ENCODE assay signal across 10 cellular contexts in the genomic region with DNA sequence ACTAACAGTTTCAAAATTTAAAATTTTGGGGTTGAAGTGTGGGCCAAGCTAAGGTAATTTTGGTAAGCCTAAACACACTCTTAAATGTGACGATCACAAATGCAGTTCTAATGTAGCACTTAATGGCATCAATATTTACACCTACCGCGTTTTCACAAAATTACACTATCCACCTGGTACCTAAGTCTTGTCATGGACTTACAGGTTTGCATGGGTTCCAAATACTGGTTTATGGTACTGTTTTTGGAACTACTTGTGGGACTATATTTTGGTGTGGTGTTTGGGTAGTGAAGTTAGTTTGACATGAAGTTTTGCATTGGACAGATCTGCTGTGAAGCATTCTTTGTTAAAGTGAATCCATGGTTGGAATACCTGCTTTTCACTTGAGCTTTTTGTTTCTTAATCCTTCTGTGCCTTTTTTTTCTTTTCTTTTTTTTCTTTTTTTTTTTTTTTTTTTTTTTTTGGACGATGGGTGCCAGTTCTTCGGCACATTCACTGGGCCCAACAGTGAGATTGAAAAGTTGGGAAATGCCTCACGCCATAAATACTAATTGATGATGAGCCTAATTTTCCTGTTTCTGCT. TPM values are rescaled to one million over a fixed set of nuclear protein-coding genes. Genes with fewer than 3 reads are reported as not detected.
DNase-seq lines count a peak whose midpoint lies in the region; ATAC-seq, FAIRE-seq and TF ChIP-seq lines count a peak whose summit lies in the region.
"Had no signal": no experiment of that assay in that cellular context is flagged by ENCODE, and none has a peak within 500 bp of the region (broad histone marks: within the 10 kb centered on the region; RNA-seq: fewer than 3 reads in every experiment).

No MANE protein-coding gene starts in this region.

- intact Hi-C loops in activated CD4-positive, alpha-beta memory T cell treated with anti-CD3 and anti-CD28 coated beads for 36 hours (cut with micrococcal nuclease), result no loop called here

- H3K4me3 Mint-ChIP-seq in activated CD8-positive, alpha-beta memory T cell treated with anti-CD3 and anti-CD28 coated beads, Interleukin-2, amount 10 ng/mL, durations not matched to agents 7 days and 5 days, result peak overlapping the region; percentile 98
- H3K4me3 Mint-ChIP-seq in activated CD4-positive, alpha-beta memory T cell treated with anti-CD3 and anti-CD28 coated beads for 36 hours, result peak overlapping the region; percentile 40

- peaks cover 17% of the 10 kb centered on the region for H3K4me1 ChIP-seq in fibroblast of lung (ENCODE audit: control insufficient read depth, extremely low read depth, insufficient read depth, low read length)
- peaks cover 52% of the 10 kb centered on the region for H3K4me1 ChIP-seq in smooth muscle cell (ENCODE audit: low read depth)
- H3K4me1 ChIP-seq in small intestine (ENCODE audit: control insufficient read depth in 2 of 2, insufficient read depth in 1 of 2, low read depth in 1 of 2, low read length in 1 of 2), result peaks cover 7 to 21% of the 10 kb centered on the region in 2 donors

- H3K4me2 ChIP-seq in fibroblast of lung (ENCODE audit: extremely low read depth, insufficient read depth, low read length) (peak overlapping the region; percentile 95), smooth muscle cell (peak overlapping the region; percentile 100)

- H3K9ac ChIP-seq in fibroblast of lung (ENCODE audit: insufficient read depth, low read length) (no peak overlapping the region), smooth muscle cell (ENCODE audit: low read depth) (no peak overlapping the region)

- POLR2A ChIA-PET in activated CD4-positive, alpha-beta memory T cell treated with anti-CD3 and anti-CD28 coated beads for 36 hours (lab: Charles Lee), result interaction anchor here (1.0 to 8.1 kb wide), 5 partner anchors 8 to 159 kb away, joined by 3 to 73 read pairs (median 3); no protein-coding TSS in a partner anchor

- TF ChIP-seq CTCF in fibroblast of lung (conservative IDR thresholded peaks at IDR 0.05 in 1 of 2, IDR thresholded peaks at IDR 0.05 in 1 of 2; ENCODE audit: low read depth in 1 of 2, low read length in 2 of 2) (no peak), smooth muscle cell (IDR thresholded peaks at IDR 0.05; ENCODE audit: borderline replicate concordance, insufficient read depth, poor library complexity, severe bottlenecking) (no peak), GM13976 (IDR thresholded peaks at IDR 0.05; ENCODE audit: borderline replicate concordance, control extremely low read depth, extremely low read depth, insufficient read depth, missing control alignments) (no peak)

- H3K4me1 Mint-ChIP-seq in activated CD8-positive, alpha-beta memory T cell treated with anti-CD3 and anti-CD28 coated beads, Interleukin-2, amount 10 ng/mL, durations not matched to agents 7 days and 5 days, result peaks cover 80% of the 10 kb centered on the region
- peaks cover 71% of the 10 kb centered on the region for H3K4me1 Mint-ChIP-seq in activated CD4-positive, alpha-beta memory T cell treated with anti-CD3 and anti-CD28 coated beads for 36 hours (ENCODE audit: low read depth)

- FAIRE-seq in small intestine (lab: Jason Lieb, UNC), result no peak

- peaks cover 79% of the 10 kb centered on the region for H3F3A ChIP-seq in smooth muscle cell (ENCODE audit: low read depth)

- no peaks in the 10 kb centered on the region for H3K9me3 Mint-ChIP-seq in activated CD8-positive, alpha-beta memory T cell treated with anti-CD3 and anti-CD28 coated beads, Interleukin-2, amount 10 ng/mL, durations not matched to agents 7 days and 5 days (ENCODE audit: low read depth)
- no peaks in the 10 kb centered on the region for H3K9me3 Mint-ChIP-seq in activated CD4-positive, alpha-beta memory T cell treated with anti-CD3 and anti-CD28 coated beads for 36 hours
- H3K9me3 Mint-ChIP-seq: naive B cell had no signal

- peak overlapping the region; percentile 79 for H3K27ac Mint-ChIP-seq in activated CD8-positive, alpha-beta memory T cell treated with anti-CD3 and anti-CD28 coated beads, Interleukin-2, amount 10 ng/mL, durations not matched to agents 7 days and 5 days
- H3K27ac Mint-ChIP-seq in activated CD4-positive, alpha-beta memory T cell treated with anti-CD3 and anti-CD28 coated beads for 36 hours, result peak overlapping the region; percentile 49

- in situ Hi-C loops in GM13976 (cut with MboI; ENCODE audit: low sequenced_read_pairs, unreplicated experiment), result no loop called here

- no peaks in the 10 kb centered on the region for H3K9me3 ChIP-seq in fibroblast of lung (ENCODE audit: control insufficient read depth, insufficient read depth, low read depth, low read length)
- H3K9me3 ChIP-seq in smooth muscle cell (replicated peaks; ENCODE audit: low read depth), result no peaks in the 10 kb centered on the region
- no peaks in the 10 kb centered on the region for H3K9me3 ChIP-seq in small intestine (ENCODE audit: control insufficient read depth, low read depth)

- H3K79me2 ChIP-seq in fibroblast of lung (ENCODE audit: control insufficient read depth, insufficient read depth, low read length), result peaks cover 100% of the 10 kb centered on the region
- H3K79me2 ChIP-seq in smooth muscle cell (ENCODE audit: low read depth), result peaks cover 100% of the 10 kb centered on the region

- no peak for ATAC-seq in activated CD8-positive, alpha-beta memory T cell treated with anti-CD3 and anti-CD28 coated beads, Interleukin-2, amount 10 ng/mL, durations not matched to agents 7 days and 5 days

- H4K20me1 ChIP-seq in fibroblast of lung (ENCODE audit: control insufficient read depth, extremely low read depth, insufficient read depth, low read length) (peaks cover 33% of the 10 kb centered on the region), smooth muscle cell (ENCODE audit: low read depth) (peaks cover 100% of the 10 kb centered on the region)

- H3K4me3 ChIP-seq in fibroblast of lung (replicated peaks in 1 of 4; ENCODE audit: control extremely low read depth in 1 of 4, insufficient read depth in 1 of 4, low read depth in 3 of 4, low read length in 4 of 4) (peak overlapping the region in 2 of 4 experiments; percentile 80 to 99), smooth muscle cell (peak overlapping the region; percentile 100), small intestine (ENCODE audit: low read depth in 1 of 2, low read length in 2 of 2) (no peak overlapping the region)

- no peaks in the 10 kb centered on the region for H3K27me3 Mint-ChIP-seq in activated CD8-positive, alpha-beta memory T cell treated with anti-CD3 and anti-CD28 coated beads, Interleukin-2, amount 10 ng/mL, durations not matched to agents 7 days and 5 days
- H3K27me3 Mint-ChIP-seq in activated CD4-positive, alpha-beta memory T cell treated with anti-CD3 and anti-CD28 coated beads for 36 hours, result no peaks in the 10 kb centered on the region
- H3K27me3 Mint-ChIP-seq: naive B cell had no signal

- peak overlapping the region; percentile 52 for H3K27ac ChIP-seq in fibroblast of lung (ENCODE audit: insufficient read depth, low read length)
- H3K27ac ChIP-seq in smooth muscle cell (ENCODE audit: low read depth), result peak overlapping the region; percentile 67
- no peak overlapping the region for H3K27ac ChIP-seq in small intestine (ENCODE audit: low read depth in 1 of 2, low read length in 1 of 2)

- peaks cover 96% of the 10 kb centered on the region for H3K36me3 Mint-ChIP-seq in activated CD8-positive, alpha-beta memory T cell treated with anti-CD3 and anti-CD28 coated beads, Interleukin-2, amount 10 ng/mL, durations not matched to agents 7 days and 5 days
- peaks cover 97% of the 10 kb centered on the region for H3K36me3 Mint-ChIP-seq in activated CD4-positive, alpha-beta memory T cell treated with anti-CD3 and anti-CD28 coated beads for 36 hours

- no peaks in the 10 kb centered on the region for H3K27me3 ChIP-seq in fibroblast of lung (ENCODE audit: control insufficient read depth, insufficient read depth, low read length)
- H3K27me3 ChIP-seq in smooth muscle cell (ENCODE audit: low read depth), result no peaks in the 10 kb centered on the region
- H3K27me3 ChIP-seq in small intestine (ENCODE audit: control insufficient read depth in 2 of 2, insufficient read depth in 2 of 2, low read length in 2 of 2), result no peaks in the 10 kb centered on the region

- CTCF ChIA-PET in activated CD8-positive, alpha-beta memory T cell treated with anti-CD3 and anti-CD28 coated beads, Interleukin-2, amount 10 ng/mL, durations not matched to agents 7 days and 5 days (lab: Charles Lee), result interaction anchor here (0.8 to 5.7 kb wide), 5 partner anchors 9 to 159 kb away, joined by 3 to 27 read pairs (median 5); a partner anchor contains a TSS
- CTCF ChIA-PET in activated CD4-positive, alpha-beta memory T cell treated with anti-CD3 and anti-CD28 coated beads for 36 hours (lab: Charles Lee), result interaction anchor here (0.7 to 2.8 kb wide), 3 partner anchors 14 to 56 kb away, joined by 3 to 12 read pairs (median 4); no protein-coding TSS in a partner anchor

- H3K36me3 ChIP-seq in fibroblast of lung (ENCODE audit: control insufficient read depth, insufficient read depth, low read length) (peaks cover 39% of the 10 kb centered on the region), smooth muscle cell (ENCODE audit: low read depth) (peaks cover 59% of the 10 kb centered on the region), small intestine (ENCODE audit: control insufficient read depth in 2 of 2, insufficient read depth in 2 of 2, low read length in 2 of 2) (peaks cover 28 to 42% of the 10 kb centered on the region in 2 donors)

- H2AFZ ChIP-seq in fibroblast of lung (ENCODE audit: low read length) (no peak overlapping the region), smooth muscle cell (ENCODE audit: low read depth) (no peak overlapping the region)

- WGBS in smooth muscle cell (ENCODE audit: low lambda C conversion rate), result 93% methylated on average over 4 of the region's 6 CpGs
- WGBS in small intestine, 3 donors, result 44 to 62% (median 57%) methylated on average over 5 to 6 of the region's 6 CpGs

- DNase-seq in activated CD8-positive, alpha-beta memory T cell treated with anti-CD3 and anti-CD28 coated beads, Interleukin-2, amount 10 ng/mL, durations not matched to agents 7 days and 5 days, result no peak
- DNase-seq in activated CD8-positive, alpha-beta memory T cell treated with anti-CD3 and anti-CD28 coated beads for 24 hours, result no peak
- DNase-seq in activated CD4-positive, alpha-beta memory T cell treated with anti-CD3 and anti-CD28 coated beads for 36 hours, result no peak
- DNase-seq in fibroblast of lung (ENCODE audit: low read depth in 2 of 2) (no peak), smooth muscle cell (lab: John Stamatoyannopoulos, UW; ENCODE audit: unreplicated experiment) (no peak), putamen (ENCODE audit: low spot score) (no peak), GM13976 (ENCODE audit: low spot score) (no peak), small intestine (no peak)
- DNase-seq: head of caudate nucleus, naive B cell had no signal

RNA-seq across cellular contexts. Expression of a gene that starts 6.5 kb away (rescaled TPM):
- 100 to 1,000 TPM; 416 to 514 TPM for total RNA-seq in activated CD8-positive, alpha-beta memory T cell treated with anti-CD3 and anti-CD28 coated beads, Interleukin-2, amount 10 ng/mL, durations not matched to agents 7 days and 5 days
- 100 to 1,000 TPM; 390 to 392 TPM for total RNA-seq in activated CD4-positive, alpha-beta memory T cell treated with anti-CD3 and anti-CD28 coated beads for 36 hours
- 191 and 200 TPM in 2 replicates for total RNA-seq in fibroblast of lung
- 435 and 493 TPM in 2 replicates for polyA plus RNA-seq in fibroblast of lung
- polyA plus RNA-seq in fibroblast of lung (2012), result 375 and 433 TPM in 2 replicates
- 24.0 and 69.8 TPM in 2 replicates for polyA minus RNA-seq in fibroblast of lung (ENCODE audit: low replicate concordance)
- total RNA-seq in smooth muscle cell, result 158 and 178 TPM in 2 replicates
- 163 and 179 TPM in 2 replicates for polyA plus RNA-seq in smooth muscle cell
- polyA plus RNA-seq in small intestine, result 100 to 1,000 TPM; 115 to 311 (median 126) TPM

RNA-seq across cellular contexts. Expression of a gene that starts 53.4 kb away (rescaled TPM):
- 10 to 100 TPM; 47.7 to 54.7 TPM for total RNA-seq in activated CD8-positive, alpha-beta memory T cell treated with anti-CD3 and anti-CD28 coated beads, Interleukin-2, amount 10 ng/mL, durations not matched to agents 7 days and 5 days
- total RNA-seq in activated CD4-positive, alpha-beta memory T cell treated with anti-CD3 and anti-CD28 coated beads for 36 hours, result 10 to 100 TPM; 25.8 to 27.5 TPM
- total RNA-seq in fibroblast of lung (17.7 and 26.9 TPM in 2 replicates), smooth muscle cell (34.6 and 38.3 TPM in 2 replicates)
- polyA plus RNA-seq in fibroblast of lung (28.9 and 42.6 TPM in 2 replicates), smooth muscle cell (30.8 and 34.5 TPM in 2 replicates), small intestine (10 to 100 TPM; 27.6 to 52.1 (median 34.0) TPM)
- 25.2 and 34.0 TPM in 2 replicates for polyA plus RNA-seq in fibroblast of lung (2012)
- polyA minus RNA-seq in fibroblast of lung (ENCODE audit: low replicate concordance), result 17.1 and 18.1 TPM in 2 replicates

Comparison
In these comparisons a context has a peak if more than half of its experiments do, and no peak if none do; other contexts are left out.
1. H3K27ac ChIP-seq: peak in fibroblast of lung (single experiment) and smooth muscle cell (single experiment); none in small intestine (0 of 2).